10 cellular contexts compared by ENCODE assay signal in genomic region chr20:17874271-17875105, GRCh38.
DNase-seq lines count a peak whose midpoint lies in the region; ATAC-seq and TF ChIP-seq lines count a peak whose summit lies in the region.
"Had no signal": no experiment of that assay in that cellular context is flagged by ENCODE, and none has a peak within 500 bp of the region (broad histone marks: within the 10 kb centered on the region; RNA-seq: fewer than 3 reads in every experiment).

No MANE protein-coding gene starts in this region.

- no peaks in the 10 kb centered on the region for H3K9me3 Mint-ChIP-seq in activated CD4-positive, alpha-beta T cell treated with anti-CD3 and anti-CD28 coated beads for 36 hours (ENCODE audit: low read depth)
- no peaks in the 10 kb centered on the region for H3K9me3 Mint-ChIP-seq in activated CD4-positive, alpha-beta T cell treated with anti-CD3 and anti-CD28 coated beads, Interleukin-2, amount 10 ng/mL, durations not matched to agents 7 days and 5 days
- no peaks in the 10 kb centered on the region for H3K9me3 Mint-ChIP-seq in neural progenitor cell
- H3K9me3 Mint-ChIP-seq: central memory CD8-positive, alpha-beta T cell had no signal

- no peaks in the 10 kb centered on the region for H3K27me3 ChIP-seq in neural progenitor cell
- no peaks in the 10 kb centered on the region for H3K27me3 ChIP-seq in vagina

- H3K36me3 Mint-ChIP-seq in activated CD4-positive, alpha-beta T cell treated with anti-CD3 and anti-CD28 coated beads for 36 hours (ENCODE audit: low read depth) = no peaks in the 10 kb centered on the region
- no peaks in the 10 kb centered on the region for H3K36me3 Mint-ChIP-seq in activated CD4-positive, alpha-beta T cell treated with anti-CD3 and anti-CD28 coated beads, Interleukin-2, amount 10 ng/mL, durations not matched to agents 7 days and 5 days (ENCODE audit: low read depth)
- no peaks in the 10 kb centered on the region for H3K36me3 Mint-ChIP-seq in neural progenitor cell

- no peak overlapping the region for H3K27ac ChIP-seq in neural progenitor cell
- peak overlapping the region; percentile 80 for H3K27ac ChIP-seq in vagina
- H3K27ac ChIP-seq: PC-9 had no signal

- TF ChIP-seq CTCF in fibroblast of villous mesenchyme (IDR thresholded peaks at IDR 0.05; ENCODE audit: insufficient read depth, low read depth, low read length) = no peak
- TF ChIP-seq CTCF in neural progenitor cell (IDR thresholded peaks at IDR 0.05) = no peak
- no peak for TF ChIP-seq CTCF in vagina (IDR thresholded peaks at IDR 0.05)

- H3F3A ChIP-seq in neural progenitor cell (ENCODE audit: low read depth) = peaks cover 5% of the 10 kb centered on the region

- peak overlapping the region; percentile 84 for H2AFZ ChIP-seq in neural progenitor cell (replicated peaks)
- H2AFZ ChIP-seq: PC-9 had no signal

- CTCF ChIA-PET in activated CD4-positive, alpha-beta T cell treated with anti-CD3 and anti-CD28 coated beads for 36 hours (lab: Charles Lee) = no interaction called here
- CTCF ChIA-PET in activated CD4-positive, alpha-beta T cell treated with anti-CD3 and anti-CD28 coated beads, Interleukin-2, amount 10 ng/mL, durations not matched to agents 7 days and 5 days (lab: Charles Lee) = interaction anchor here (0.9 to 1.5 kb wide), 5 partner anchors 9 to 36 kb away, joined by 3 to 4 read pairs (median 3); no protein-coding TSS in a partner anchor

- peaks cover 4% of the 10 kb centered on the region for H3K27me3 Mint-ChIP-seq in activated CD4-positive, alpha-beta T cell treated with anti-CD3 and anti-CD28 coated beads for 36 hours
- H3K27me3 Mint-ChIP-seq in activated CD4-positive, alpha-beta T cell treated with anti-CD3 and anti-CD28 coated beads, Interleukin-2, amount 10 ng/mL, durations not matched to agents 7 days and 5 days = peaks cover 7% of the 10 kb centered on the region
- peaks cover 9% of the 10 kb centered on the region for H3K27me3 Mint-ChIP-seq in neural progenitor cell (ENCODE audit: insufficient read depth, low read depth)

- H3K4me3 ChIP-seq in fibroblast of villous mesenchyme (ENCODE audit: low read depth, low read length) = peak overlapping the region; percentile 10
- H3K4me3 ChIP-seq in neural progenitor cell = no peak overlapping the region
- peak overlapping the region in 1 of 2 donors; percentile 6 for H3K4me3 ChIP-seq in vagina
- H3K4me3 ChIP-seq: PC-9 had no signal

- no peak overlapping the region for H3K27ac Mint-ChIP-seq in activated CD4-positive, alpha-beta T cell treated with anti-CD3 and anti-CD28 coated beads for 36 hours
- no peak overlapping the region for H3K27ac Mint-ChIP-seq in activated CD4-positive, alpha-beta T cell treated with anti-CD3 and anti-CD28 coated beads, Interleukin-2, amount 10 ng/mL, durations not matched to agents 7 days and 5 days
- peak overlapping the region; percentile 21 for H3K27ac Mint-ChIP-seq in neural progenitor cell

- POLR2A ChIA-PET in activated CD4-positive, alpha-beta T cell treated with anti-CD3 and anti-CD28 coated beads for 36 hours (lab: Charles Lee) = no interaction called here
- POLR2A ChIA-PET in activated CD4-positive, alpha-beta T cell treated with anti-CD3 and anti-CD28 coated beads, Interleukin-2, amount 10 ng/mL, durations not matched to agents 7 days and 5 days (lab: Charles Lee) = no interaction called here

- peak; percentile 30 for ATAC-seq in activated CD4-positive, alpha-beta T cell treated with anti-CD3 and anti-CD28 coated beads for 36 hours
- no peak for ATAC-seq in GM18868 (IDR thresholded peaks at IDR 0.05; ENCODE audit: unreplicated experiment)

- H3K9me3 ChIP-seq in neural progenitor cell (ENCODE audit: low read depth) = no peaks in the 10 kb centered on the region
- H3K9me3 ChIP-seq in vagina = no peaks in the 10 kb centered on the region

- no peaks in the 10 kb centered on the region for H4K20me1 ChIP-seq in neural progenitor cell (ENCODE audit: low read depth)

- no peak for DNase-seq in activated CD4-positive, alpha-beta T cell treated with anti-CD3 and anti-CD28 coated beads for 36 hours
- no peak for DNase-seq in activated CD4-positive, alpha-beta T cell treated with anti-CD3 and anti-CD28 coated beads, Interleukin-2, amount 10 ng/mL, durations not matched to agents 7 days and 5 days
- DNase-seq in fibroblast of villous mesenchyme (ENCODE audit: low read depth) (no peak), neural progenitor cell (ENCODE audit: low spot score) (no peak), vagina (ENCODE audit: extremely low spot score in 2 of 2) (no peak), NCI-H446 (lab: John Stamatoyannopoulos, UW) (no peak), kidney tubule cell (ENCODE audit: low spot score) (no peak)

- peaks cover 12% of the 10 kb centered on the region for H3K4me1 ChIP-seq in neural progenitor cell
- peaks cover 38% of the 10 kb centered on the region for H3K4me1 ChIP-seq in vagina

- H3K36me3 ChIP-seq in neural progenitor cell = no peaks in the 10 kb centered on the region
- H3K36me3 ChIP-seq in vagina = no peaks in the 10 kb centered on the region

- H3K9ac ChIP-seq in neural progenitor cell = no peak overlapping the region

- no peaks in the 10 kb centered on the region for H3K79me2 ChIP-seq in neural progenitor cell (ENCODE audit: low read depth)

- TF ChIP-seq POLR2A in vagina (IDR thresholded peaks at IDR 0.05) = no peak

- peaks cover 21% of the 10 kb centered on the region for H3K4me1 Mint-ChIP-seq in activated CD4-positive, alpha-beta T cell treated with anti-CD3 and anti-CD28 coated beads for 36 hours
- peaks cover 29% of the 10 kb centered on the region for H3K4me1 Mint-ChIP-seq in activated CD4-positive, alpha-beta T cell treated with anti-CD3 and anti-CD28 coated beads, Interleukin-2, amount 10 ng/mL, durations not matched to agents 7 days and 5 days
- H3K4me1 Mint-ChIP-seq in neural progenitor cell = peaks cover 44% of the 10 kb centered on the region

- intact Hi-C loops in activated CD4-positive, alpha-beta T cell treated with anti-CD3 and anti-CD28 coated beads for 36 hours (cut with DNase I, micrococcal nuclease) = no loop called here
- intact Hi-C loops in vagina (cut with DNase I) = no loop called here

- H3K4me3 Mint-ChIP-seq in activated CD4-positive, alpha-beta T cell treated with anti-CD3 and anti-CD28 coated beads for 36 hours = no peak overlapping the region
- no peak overlapping the region for H3K4me3 Mint-ChIP-seq in activated CD4-positive, alpha-beta T cell treated with anti-CD3 and anti-CD28 coated beads, Interleukin-2, amount 10 ng/mL, durations not matched to agents 7 days and 5 days
- no peak overlapping the region for H3K4me3 Mint-ChIP-seq in neural progenitor cell
- H3K4me3 Mint-ChIP-seq: central memory CD8-positive, alpha-beta T cell had no signal

- no peak overlapping the region for H3K4me2 ChIP-seq in neural progenitor cell
- H3K4me2 ChIP-seq: PC-9 had no signal
